In genomic region chr2:3780477-3781402, GRCh38 we compare ENCODE assay signal across 7 cellular contexts.
DNase-seq lines count a peak whose midpoint lies in the region; TF ChIP-seq lines count a peak whose summit lies in the region.

No MANE protein-coding gene starts in this region.

- H3K36me3 Mint-ChIP-seq in activated naive CD8-positive, alpha-beta T cell, result no peaks in the 10 kb centered on the region

- H3K36me3 ChIP-seq in H7 (replicated peaks; ENCODE audit: control insufficient read depth, insufficient read depth, low read length), result no peaks in the 10 kb centered on the region

- H3K4me3 ChIP-seq in GM12875 (ENCODE audit: low read depth, low read length) (no peak overlapping the region), H7 (ENCODE audit: insufficient read depth, low read depth, low read length) (no peak overlapping the region), LNCaP clone FGC (ENCODE audit: low read depth, low read length) (no peak overlapping the region)

- H3K27ac Mint-ChIP-seq in activated naive CD8-positive, alpha-beta T cell, result no peak overlapping the region

- TF ChIP-seq CTCF in GM12875 (IDR thresholded peaks at IDR 0.05; ENCODE audit: borderline replicate concordance, insufficient read depth, low read depth, low read length) (peak; percentile 94), LNCaP clone FGC (IDR thresholded peaks at IDR 0.05; ENCODE audit: control insufficient read depth, extremely low read depth, insufficient read depth) (peak; percentile 85)

- H3K9me3 Mint-ChIP-seq in activated naive CD8-positive, alpha-beta T cell (ENCODE audit: low read depth), result no peaks in the 10 kb centered on the region

- peaks cover 24% of the 10 kb centered on the region for H3K27me3 Mint-ChIP-seq in activated naive CD8-positive, alpha-beta T cell

- H3K4me3 Mint-ChIP-seq in activated naive CD8-positive, alpha-beta T cell, result peak overlapping the region; percentile 65

- no peaks in the 10 kb centered on the region for H3K27me3 ChIP-seq in H7 (ENCODE audit: control insufficient read depth, insufficient read depth, low read length)

- H3K4me1 Mint-ChIP-seq in activated naive CD8-positive, alpha-beta T cell (ENCODE audit: low read depth), result peaks cover 4% of the 10 kb centered on the region

- DNase-seq in H7 (peak; percentile 87), LNCaP clone FGC (ENCODE audit: low read depth) (peak; percentile 54), SHP77 (lab: John Stamatoyannopoulos, UW) (peak; percentile 78 to 89), hepatic stellate cell (ENCODE audit: low spot score) (peak; percentile 69)
- DNase-seq in stimulated activated CD4-positive, alpha-beta T cell treated with anti-CD3 and anti-CD28 coated beads, Interleukin-15, amount 100 ng/mL, for 48 hours (ENCODE audit: low read depth in 2 of 2), result peak; percentile 38 to 48
